Comparison of ENCODE assay signal across 27 cellular contexts in genomic region chr3:172918568-172919296, GRCh38.
DNase-seq lines count a peak whose midpoint lies in the region; FAIRE-seq and TF ChIP-seq lines count a peak whose summit lies in the region.
"Had no signal": no experiment of that assay in that cellular context is flagged by ENCODE, and none has a peak within 500 bp of the region (broad histone marks: within the 10 kb centered on the region; RNA-seq: fewer than 3 reads in every experiment).

No MANE protein-coding gene starts in this region.

- no peak overlapping the region for H3K9ac ChIP-seq in neuronal stem cell (ENCODE audit: low read depth, low read length, poor library complexity)
- H3K9ac ChIP-seq: BLaER1 treated with 17β-estradiol and CSF1 and Interleukin-3, amounts not matched to agents 10 nM and 100 nM; GM23248 had no signal

- H2BK12ac ChIP-seq in neuronal stem cell (ENCODE audit: low read length), result no peak overlapping the region

- H3K9me3 ChIP-seq in neuronal stem cell (replicated peaks in 1 of 2; ENCODE audit: control insufficient read depth in 2 of 2, insufficient read depth in 1 of 2, low read depth in 1 of 2, low read length in 2 of 2), result no peaks in the 10 kb centered on the region
- H3K9me3 ChIP-seq: BLaER1 treated with 17β-estradiol and CSF1 and Interleukin-3, amounts not matched to agents 10 nM and 100 nM; heart right ventricle; upper lobe of right lung had no signal

- no peak overlapping the region for H2BK15ac ChIP-seq in neuronal stem cell (ENCODE audit: low read length)

- no peak overlapping the region for H4K91ac ChIP-seq in neuronal stem cell (ENCODE audit: low read depth, low read length, poor library complexity)

- H3K27me3 ChIP-seq in neuronal stem cell (ENCODE audit: control insufficient read depth in 3 of 3, insufficient read depth in 3 of 3, low read depth in 1 of 3, low read length in 3 of 3), result no peaks in the 10 kb centered on the region
- H3K27me3 ChIP-seq: BLaER1 treated with 17β-estradiol and CSF1 and Interleukin-3, amounts not matched to agents 10 nM and 100 nM; upper lobe of right lung had no signal

- DNase-seq in NCI-H446 (lab: John Stamatoyannopoulos, UW), result peak; percentile 10 to 27
- DNase-seq in dermis blood vessel endothelial cell, result peak; percentile 15
- DNase-seq in neuronal stem cell (ENCODE audit: low spot score), result no peak
- no peak for DNase-seq in D721Med (ENCODE audit: insufficient read length, low spot score)
- no peak for DNase-seq in substantia nigra (lab: John Stamatoyannopoulos, UW)
- no peak for DNase-seq in activated CD4-positive, CD25-positive, alpha-beta regulatory T cell treated with anti-CD3 and anti-CD28 coated beads, Interleukin-2, amount 50 U/mL, for 72 hours
- DNase-seq: activated CD4-positive, alpha-beta T cell treated with anti-CD3 and anti-CD28 coated beads, Interleukin-2, amount 50 U/mL, for 48 hours; activated naive CD4-positive, alpha-beta T cell; activated naive CD8-positive, alpha-beta T cell treated with anti-CD3 and anti-CD28 coated beads, Interleukin-2, amount 50 U/mL, for 24 hours; caudate nucleus; effector memory CD8-positive, alpha-beta T cell; GF-D8; GM23248; heart right ventricle; kidney; midbrain; naive B cell; NCI-H1048; NCI-H187 treated with DMSO at 0.1 percent for 48 hours; NK-92 treated with Interleukin-12 subunit alpha and Interleukin-12 subunit beta, amount 100 ng/mL, for 24 hours; nucleus accumbens; T-helper 17 cell; upper lobe of right lung had no signal

- no peak for TF ChIP-seq EP300 in Ishikawa (IDR thresholded peaks at IDR 0.05; ENCODE audit: borderline replicate concordance)

- H3K4me1 ChIP-seq in neuronal stem cell (ENCODE audit: control insufficient read depth in 2 of 2, insufficient read depth in 1 of 2, low read depth in 1 of 2, low read length in 2 of 2), result peaks cover 3 to 5% of the 10 kb centered on the region in 2 donors

- no CpG with 5 or more reads among the region's 3 CpGs for WGBS in neuronal stem cell (ENCODE audit: extremely low coverage in 2 of 2, insufficient read length in 2 of 2, insufficient replicate concordance in 1 of 2), 2 donors

- H3K27ac ChIP-seq in neuronal stem cell (replicated peaks; ENCODE audit: low read length) (no peak overlapping the region), substantia nigra (ENCODE audit: low read depth, low read length, poor library complexity, severe bottlenecking) (no peak overlapping the region)
- H3K27ac ChIP-seq: BLaER1 treated with 17β-estradiol and CSF1 and Interleukin-3, amounts not matched to agents 10 nM and 100 nM; coronary artery; GM23248; upper lobe of right lung had no signal

- no peak overlapping the region for H3K4ac ChIP-seq in neuronal stem cell (ENCODE audit: low read length)

- H3K14ac ChIP-seq in neuronal stem cell (ENCODE audit: low read length), result no peak overlapping the region

- no peak for FAIRE-seq in D721Med (lab: Jason Lieb, UNC)
- FAIRE-seq: kidney, TTC549 had no signal

- no peak overlapping the region for H4K8ac ChIP-seq in neuronal stem cell (ENCODE audit: low read depth, low read length)

- peak overlapping the region; percentile 12 for H2AFZ ChIP-seq in neuronal stem cell (ENCODE audit: low read length)
- H2AFZ ChIP-seq: GM23248 had no signal

- TF ChIP-seq RAD21 in Ishikawa (IDR thresholded peaks at IDR 0.05; ENCODE audit: low read depth), result no peak

- H3K18ac ChIP-seq in neuronal stem cell (ENCODE audit: low read length), result no peak overlapping the region

- H3K79me1 ChIP-seq in neuronal stem cell (ENCODE audit: low read depth, low read length), result no peaks in the 10 kb centered on the region

- no peak overlapping the region for H2AK5ac ChIP-seq in neuronal stem cell (ENCODE audit: low read depth, low read length)

- H3K4me2 ChIP-seq in neuronal stem cell (ENCODE audit: insufficient read depth, low read length, poor library complexity, severe bottlenecking), result no peak overlapping the region
- H3K4me2 ChIP-seq: BLaER1 treated with 17β-estradiol and CSF1 and Interleukin-3, amounts not matched to agents 10 nM and 100 nM had no signal

- H3K36me3 ChIP-seq in neuronal stem cell (replicated peaks in 1 of 2; ENCODE audit: control insufficient read depth in 2 of 2, insufficient read depth in 2 of 2, low read length in 2 of 2), result no peaks in the 10 kb centered on the region
- H3K36me3 ChIP-seq: BLaER1 treated with 17β-estradiol and CSF1 and Interleukin-3, amounts not matched to agents 10 nM and 100 nM; heart right ventricle; upper lobe of right lung had no signal

- TF ChIP-seq CTCF in D721Med (IDR thresholded peaks at IDR 0.05; ENCODE audit: insufficient read depth, missing control alignments), result no peak

- no peak overlapping the region for H2BK120ac ChIP-seq in neuronal stem cell (ENCODE audit: low read depth, low read length)

- H3K4me3 ChIP-seq in neuronal stem cell (ENCODE audit: low read length in 2 of 2), result no peak overlapping the region
- H3K4me3 ChIP-seq: BLaER1 treated with 17β-estradiol and CSF1 and Interleukin-3, amounts not matched to agents 10 nM and 100 nM; coronary artery; GM23248; heart right ventricle; upper lobe of right lung had no signal

- no peak overlapping the region for H3K23ac ChIP-seq in neuronal stem cell (ENCODE audit: low read depth, low read length, poor library complexity)

- no peak overlapping the region for H2BK5ac ChIP-seq in neuronal stem cell (ENCODE audit: low read length)

TF ChIP-seq in Ishikawa, 13 proteins besides CTCF, POLR2A, EP300 and RAD21:
- TF ChIP-seq NFIC (IDR thresholded peaks at IDR 0.05) (peak; percentile 29; the same call in 1 of the 2 replicates), FOXM1 (IDR thresholded peaks at IDR 0.05; ENCODE audit: borderline replicate concordance, low read depth) (no peak)

Comparison
In these comparisons a context has a peak if more than half of its experiments do, and no peak if none do; other contexts are left out.
1. DNase-seq: peak in NCI-H446 (2 of 2) and dermis blood vessel endothelial cell (single experiment); none in neuronal stem cell (single experiment), D721Med (single experiment), substantia nigra (0 of 49) and activated CD4-positive, CD25-positive, alpha-beta regulatory T cell treated with anti-CD3 and anti-CD28 coated beads, Interleukin-2, amount 50 U/mL, for 72 hours (single experiment).